ENCODE assay signal across 11 cellular contexts in genomic region chr10:99540673-99541531, GRCh38.
A peak's percentile ranks its signal among the peaks of the same experiment; 100 is the strongest.
DNase-seq lines count a peak whose midpoint lies in the region; ATAC-seq lines count a peak whose summit lies in the region.
"Had no signal": no experiment of that assay in that cellular context is flagged by ENCODE, and none has a peak within 500 bp of the region (broad histone marks: within the 10 kb centered on the region; RNA-seq: fewer than 3 reads in every experiment).

No MANE protein-coding gene starts in this region.

- H3K9me3 Mint-ChIP-seq in stimulated activated effector memory CD8-positive, alpha-beta T cell treated with anti-CD3 and anti-CD28 coated beads, Interleukin-12 subunit alpha, Interleukin-12 subunit beta, amount 100 ng/mL, for 72 hours = no peaks in the 10 kb centered on the region

- peak; percentile 26 for DNase-seq in NCI-H146 (lab: John Stamatoyannopoulos, UW)
- DNase-seq in NCI-H146 treated with DMSO at 0.1 percent for 48 hours (lab: John Stamatoyannopoulos, UW; ENCODE audit: unreplicated experiment) = no peak
- DNase-seq in RPMI8226 = peak; percentile 62
- peak; percentile 78 for DNase-seq in islet precursor cell
- DNase-seq in stimulated activated effector memory CD8-positive, alpha-beta T cell treated with anti-CD3 and anti-CD28 coated beads, Interleukin-12 subunit alpha, Interleukin-12 subunit beta, amount 100 ng/mL, for 72 hours (ENCODE audit: low spot score in 2 of 2) = no peak
- no peak for DNase-seq in NCI-H1694 treated with DMSO at 0.1 percent for 48 hours (lab: John Stamatoyannopoulos, UW)
- DNase-seq: aorta, NCI-H1092, testis had no signal

- ATAC-seq in stimulated activated effector memory CD8-positive, alpha-beta T cell treated with anti-CD3 and anti-CD28 coated beads, Interleukin-12 subunit alpha, Interleukin-12 subunit beta, amount 100 ng/mL, for 72 hours = peak; percentile 45
- ATAC-seq in activated CD4-positive, CD25-positive, alpha-beta regulatory T cell treated with anti-CD3 and anti-CD28 coated beads, Interleukin-2, amount 50 U/mL, for 24 hours = no peak
- ATAC-seq in GM18517 (IDR thresholded peaks at IDR 0.05; ENCODE audit: unreplicated experiment) = no peak

- H3K27ac Mint-ChIP-seq in stimulated activated effector memory CD8-positive, alpha-beta T cell treated with anti-CD3 and anti-CD28 coated beads, Interleukin-12 subunit alpha, Interleukin-12 subunit beta, amount 100 ng/mL, for 72 hours = no peak overlapping the region

- peaks cover 7% of the 10 kb centered on the region for H3K4me1 Mint-ChIP-seq in stimulated activated effector memory CD8-positive, alpha-beta T cell treated with anti-CD3 and anti-CD28 coated beads, Interleukin-12 subunit alpha, Interleukin-12 subunit beta, amount 100 ng/mL, for 72 hours

- H3K4me3 Mint-ChIP-seq in stimulated activated effector memory CD8-positive, alpha-beta T cell treated with anti-CD3 and anti-CD28 coated beads, Interleukin-12 subunit alpha, Interleukin-12 subunit beta, amount 100 ng/mL, for 72 hours = no peak overlapping the region

- H3K36me3 Mint-ChIP-seq in stimulated activated effector memory CD8-positive, alpha-beta T cell treated with anti-CD3 and anti-CD28 coated beads, Interleukin-12 subunit alpha, Interleukin-12 subunit beta, amount 100 ng/mL, for 72 hours = no peaks in the 10 kb centered on the region

Comparison
In these comparisons a context has a peak if more than half of its experiments do, and no peak if none do; other contexts are left out.
1. DNase-seq: peak in NCI-H146 (single experiment), RPMI8226 (single experiment) and islet precursor cell (single experiment); none in NCI-H146 treated with DMSO at 0.1 percent for 48 hours (single experiment), stimulated activated effector memory CD8-positive, alpha-beta T cell treated with anti-CD3 and anti-CD28 coated beads, Interleukin-12 subunit alpha, Interleukin-12 subunit beta, amount 100 ng/mL, for 72 hours (0 of 2) and NCI-H1694 treated with DMSO at 0.1 percent for 48 hours (single experiment).